33 cellular contexts compared by ENCODE assay signal in genomic region chr2:46844034-46844433, GRCh38.
"Had no signal": no experiment of that assay in that cellular context is flagged by ENCODE, and none has a peak within 500 bp of the region (broad histone marks: within the 10 kb centered on the region; RNA-seq: fewer than 3 reads in every experiment).

No MANE protein-coding gene starts in this region.

- H3K4me3 Mint-ChIP-seq: activated B cell treated with CpG ODN at 0.5 μM for 24 hours; activated CD4-positive, alpha-beta memory T cell treated with anti-CD3 and anti-CD28 coated beads for 36 hours; activated CD4-positive, alpha-beta T cell treated with anti-CD3 and anti-CD28 coated beads for 36 hours; activated CD4-positive, alpha-beta T cell treated with anti-CD3 and anti-CD28 coated beads, Interleukin-2, amount 10 ng/mL, durations not matched to agents 24 days and 14 days; activated CD8-positive, alpha-beta memory T cell treated with anti-CD3 and anti-CD28 coated beads, Interleukin-2, amount 10 ng/mL, durations not matched to agents 7 days and 5 days; activated CD8-positive, alpha-beta T cell treated with anti-CD3 and anti-CD28 coated beads, Interleukin-2, amount 10 ng/mL, durations not matched to agents 7 days and 5 days; activated naive CD4-positive, alpha-beta T cell treated with anti-CD3 and anti-CD28 coated beads for 36 hours; activated naive CD4-positive, alpha-beta T cell treated with anti-CD3 and anti-CD28 coated beads, Interleukin-2, amount 50 U/mL, for 24 hours; activated naive CD8-positive, alpha-beta T cell treated with anti-CD3 and anti-CD28 coated beads for 36 hours; activated T-helper 1 cell treated with anti-CD3 and anti-CD28 coated beads, Interleukin-12 subunit alpha, Interleukin-12 subunit beta, Interleukin-2, Interleukin-4 antibody, amounts not matched to agents 30 ng/mL and 10 ng/mL and 1 ng/mL, durations not matched to agents 14 hours and 24 hours and 36 hours; central memory CD8-positive, alpha-beta T cell; dendritic cell treated with granulocyte-macrophage colony-stimulating factor and Interleukin-4, amounts not matched to agents 40 ng/mL and 50 ng/mL, for 4 days; endodermal cell; T-helper 17 cell; T-helper 2 cell treated with Interferon-gamma antibody and Interleukin-4, amounts not matched to agents 5 μg/mL and 100 μg/mL, for 36 hours had no signal

- DNase-seq: activated B cell treated with CpG ODN at 0.5 μM for 24 hours; activated CD4-positive, alpha-beta memory T cell treated with anti-CD3 and anti-CD28 coated beads for 36 hours; activated CD4-positive, alpha-beta T cell treated with anti-CD3 and anti-CD28 coated beads for 36 hours; activated CD4-positive, alpha-beta T cell treated with anti-CD3 and anti-CD28 coated beads, Interleukin-2, amount 10 ng/mL, durations not matched to agents 24 days and 14 days; activated CD8-positive, alpha-beta memory T cell treated with anti-CD3 and anti-CD28 coated beads, Interleukin-2, amount 10 ng/mL, durations not matched to agents 7 days and 5 days; activated CD8-positive, alpha-beta memory T cell treated with anti-CD3 and anti-CD28 coated beads, Interleukin-2, amount 50 U/mL, for 4 hours; activated CD8-positive, alpha-beta T cell treated with anti-CD3 and anti-CD28 coated beads, Interleukin-2, amount 10 ng/mL, durations not matched to agents 7 days and 5 days; activated naive CD4-positive, alpha-beta T cell treated with anti-CD3 and anti-CD28 coated beads for 36 hours; activated naive CD8-positive, alpha-beta T cell treated with anti-CD3 and anti-CD28 coated beads for 36 hours; activated T-cell treated with anti-CD3 and anti-CD28 coated beads, Interleukin-2, amount 50 U/mL, for 1 hour; activated T-cell treated with anti-CD3 and anti-CD28 coated beads, Interleukin-2, amount 50 U/mL, for 48 hours; brain microvascular endothelial cell; dorsolateral prefrontal cortex; effector memory CD4-positive, alpha-beta T cell; endodermal cell; erythroblast; foreskin keratinocyte; gastrocnemius medialis; glutamatergic neuron; heart left ventricle; T-helper 1 cell; T-helper 17 cell; T1000; WERI-Rb-1 had no signal

- ATAC-seq: activated CD4-positive, alpha-beta T cell treated with anti-CD3 and anti-CD28 coated beads for 36 hours; activated CD4-positive, CD25-positive, alpha-beta regulatory T cell treated with anti-CD3 and anti-CD28 coated beads, Interleukin-2, amount 50 U/mL, for 24 hours; activated CD8-positive, alpha-beta memory T cell treated with anti-CD3 and anti-CD28 coated beads, Interleukin-2, amount 10 ng/mL, durations not matched to agents 7 days and 5 days; activated CD8-positive, alpha-beta T cell treated with anti-CD3 and anti-CD28 coated beads, Interleukin-2, amount 10 ng/mL, durations not matched to agents 7 days and 5 days; foreskin keratinocyte; gastrocnemius medialis; heart left ventricle; T-helper 17 cell had no signal

- H3K36me3 ChIP-seq: brain microvascular endothelial cell, esophagus muscularis mucosa, gastrocnemius medialis, heart left ventricle, WERI-Rb-1 had no signal

- H3K27ac ChIP-seq: brain microvascular endothelial cell, coronary artery, dorsolateral prefrontal cortex, foreskin keratinocyte, gastrocnemius medialis, WERI-Rb-1 had no signal

- H3K27me3 Mint-ChIP-seq: activated CD4-positive, alpha-beta T cell treated with anti-CD3 and anti-CD28 coated beads for 36 hours; activated naive CD4-positive, alpha-beta T cell treated with anti-CD3 and anti-CD28 coated beads, Interleukin-2, amount 50 U/mL, for 24 hours had no signal

- H3K36me3 Mint-ChIP-seq: activated CD4-positive, alpha-beta memory T cell treated with anti-CD3 and anti-CD28 coated beads for 36 hours; activated CD8-positive, alpha-beta memory T cell treated with anti-CD3 and anti-CD28 coated beads, Interleukin-2, amount 10 ng/mL, durations not matched to agents 7 days and 5 days; activated naive CD4-positive, alpha-beta T cell treated with anti-CD3 and anti-CD28 coated beads, Interleukin-2, amount 50 U/mL, for 24 hours; activated naive CD8-positive, alpha-beta T cell treated with anti-CD3 and anti-CD28 coated beads for 36 hours had no signal

- H3K4me1 Mint-ChIP-seq: activated CD4-positive, alpha-beta T cell treated with anti-CD3 and anti-CD28 coated beads for 36 hours; activated CD4-positive, alpha-beta T cell treated with anti-CD3 and anti-CD28 coated beads, Interleukin-2, amount 10 ng/mL, durations not matched to agents 24 days and 14 days; activated CD8-positive, alpha-beta memory T cell treated with anti-CD3 and anti-CD28 coated beads, Interleukin-2, amount 10 ng/mL, durations not matched to agents 7 days and 5 days; activated naive CD4-positive, alpha-beta T cell treated with anti-CD3 and anti-CD28 coated beads, Interleukin-2, amount 50 U/mL, for 24 hours; activated naive CD8-positive, alpha-beta T cell treated with anti-CD3 and anti-CD28 coated beads for 36 hours; central memory CD8-positive, alpha-beta T cell; endodermal cell had no signal

- H3K9me3 Mint-ChIP-seq: activated B cell treated with CpG ODN at 0.5 μM for 24 hours; activated CD4-positive, alpha-beta memory T cell treated with anti-CD3 and anti-CD28 coated beads for 36 hours; activated CD4-positive, alpha-beta T cell treated with anti-CD3 and anti-CD28 coated beads, Interleukin-2, amount 10 ng/mL, durations not matched to agents 24 days and 14 days; activated naive CD4-positive, alpha-beta T cell treated with anti-CD3 and anti-CD28 coated beads for 36 hours; activated naive CD4-positive, alpha-beta T cell treated with anti-CD3 and anti-CD28 coated beads, Interleukin-2, amount 50 U/mL, for 24 hours; activated naive CD8-positive, alpha-beta T cell treated with anti-CD3 and anti-CD28 coated beads for 36 hours; activated T-helper 1 cell treated with anti-CD3 and anti-CD28 coated beads, Interleukin-12 subunit alpha, Interleukin-12 subunit beta, Interleukin-2, Interleukin-4 antibody, amounts not matched to agents 30 ng/mL and 10 ng/mL and 1 ng/mL, durations not matched to agents 14 hours and 24 hours and 36 hours; activated T-helper 2 cell treated with anti-CD3 and anti-CD28 coated beads, Interferon-gamma antibody, Interleukin-2, Interleukin-4, amounts not matched to agents 10 μg/mL and 5 μg/mL and 100 μg/mL, durations not matched to agents 14 hours and 24 hours and 36 hours; central memory CD8-positive, alpha-beta T cell; dendritic cell treated with granulocyte-macrophage colony-stimulating factor and Interleukin-4, amounts not matched to agents 40 ng/mL and 50 ng/mL, for 4 days; endodermal cell; T-helper 2 cell treated with Interferon-gamma antibody and Interleukin-4, amounts not matched to agents 5 μg/mL and 100 μg/mL, for 36 hours had no signal

- H3K27me3 ChIP-seq: brain microvascular endothelial cell, dorsolateral prefrontal cortex, esophagus muscularis mucosa, foreskin keratinocyte, gastrocnemius medialis, heart left ventricle had no signal

- H3K4me3 ChIP-seq: coronary artery, dorsolateral prefrontal cortex, esophagus muscularis mucosa, gastrocnemius medialis, heart left ventricle had no signal

- H3K9me3 ChIP-seq: esophagus muscularis mucosa, gastrocnemius medialis, heart left ventricle had no signal

- H3K27ac Mint-ChIP-seq: activated B cell treated with CpG ODN at 0.5 μM for 24 hours; activated CD4-positive, alpha-beta memory T cell treated with anti-CD3 and anti-CD28 coated beads for 36 hours; activated CD4-positive, alpha-beta T cell treated with anti-CD3 and anti-CD28 coated beads for 36 hours; activated CD4-positive, alpha-beta T cell treated with anti-CD3 and anti-CD28 coated beads, Interleukin-2, amount 10 ng/mL, durations not matched to agents 24 days and 14 days; activated CD8-positive, alpha-beta memory T cell treated with anti-CD3 and anti-CD28 coated beads, Interleukin-2, amount 10 ng/mL, durations not matched to agents 7 days and 5 days; activated CD8-positive, alpha-beta T cell treated with anti-CD3 and anti-CD28 coated beads, Interleukin-2, amount 10 ng/mL, durations not matched to agents 7 days and 5 days; activated naive CD4-positive, alpha-beta T cell treated with anti-CD3 and anti-CD28 coated beads for 36 hours; activated naive CD4-positive, alpha-beta T cell treated with anti-CD3 and anti-CD28 coated beads, Interleukin-2, amount 50 U/mL, for 24 hours; activated naive CD8-positive, alpha-beta T cell treated with anti-CD3 and anti-CD28 coated beads for 36 hours; activated T-helper 1 cell treated with anti-CD3 and anti-CD28 coated beads, Interleukin-12 subunit alpha, Interleukin-12 subunit beta, Interleukin-2, Interleukin-4 antibody, amounts not matched to agents 30 ng/mL and 10 ng/mL and 1 ng/mL, durations not matched to agents 14 hours and 24 hours and 36 hours; activated T-helper 2 cell treated with anti-CD3 and anti-CD28 coated beads, Interferon-gamma antibody, Interleukin-2, Interleukin-4, amounts not matched to agents 10 μg/mL and 5 μg/mL and 100 μg/mL, durations not matched to agents 14 hours and 24 hours and 36 hours; dendritic cell treated with granulocyte-macrophage colony-stimulating factor and Interleukin-4, amounts not matched to agents 40 ng/mL and 50 ng/mL, for 4 days; endodermal cell; T-helper 17 cell; T-helper 2 cell treated with Interferon-gamma antibody and Interleukin-4, amounts not matched to agents 5 μg/mL and 100 μg/mL, for 36 hours had no signal
